33 cellular contexts compared by ENCODE assay signal in genomic region chr2:67378555-67378954, GRCh38.
"Had no signal": no experiment of that assay in that cellular context is flagged by ENCODE, and none has a peak within 500 bp of the region (broad histone marks: within the 10 kb centered on the region; RNA-seq: fewer than 3 reads in every experiment).

No MANE protein-coding gene starts in this region.

- H3K9me3 Mint-ChIP-seq: activated naive CD4-positive, alpha-beta T cell treated with anti-CD3 and anti-CD28 coated beads, Interleukin-2, amount 10 ng/mL, durations not matched to agents 7 days and 5 days; central memory CD8-positive, alpha-beta T cell; dendritic cell treated with granulocyte-macrophage colony-stimulating factor and Interleukin-4, amounts not matched to agents 40 ng/mL and 50 ng/mL, for 4 days; T-helper 2 cell treated with Interferon-gamma antibody and Interleukin-4, amounts not matched to agents 5 μg/mL and 100 μg/mL, for 36 hours had no signal

- DNase-seq: activated CD4-positive, alpha-beta memory T cell treated with anti-CD3 and anti-CD28 coated beads, Interleukin-2, amount 10 ng/mL, durations not matched to agents 7 days and 5 days; activated CD4-positive, alpha-beta T cell treated with anti-CD3 and anti-CD28 coated beads for 1 hour; activated CD4-positive, alpha-beta T cell treated with anti-CD3 and anti-CD28 coated beads for 4 hours; activated CD4-positive, alpha-beta T cell treated with anti-CD3 and anti-CD28 coated beads, Interleukin-2, amount 10 ng/mL, durations not matched to agents 7 days and 5 days; activated CD4-positive, alpha-beta T cell treated with anti-CD3 and anti-CD28 coated beads, Interleukin-2, amount 50 U/mL, for 4 hours; activated CD8-positive, alpha-beta memory T cell treated with anti-CD3 and anti-CD28 coated beads, Interleukin-2, amount 50 U/mL, for 48 hours; activated gamma-delta T cell; activated naive CD4-positive, alpha-beta T cell; activated naive CD4-positive, alpha-beta T cell treated with anti-CD3 and anti-CD28 coated beads, Interleukin-2, amount 10 ng/mL, durations not matched to agents 7 days and 5 days; activated T-cell treated with anti-CD3 and anti-CD28 coated beads for 4 hours; activated T-cell treated with anti-CD3 and anti-CD28 coated beads, Interleukin-2, amount 50 U/mL, for 24 hours; activated T-cell treated with anti-CD3 and anti-CD28 coated beads, Interleukin-2, amount 50 U/mL, for 72 hours; amniotic stem cell; anterior cingulate cortex; brain microvascular endothelial cell; dorsolateral prefrontal cortex; effector memory CD4-positive, alpha-beta T cell; endodermal cell; erythroblast; foreskin keratinocyte; heart right ventricle; T-helper 1 cell; T-helper 17 cell; T1000 had no signal

- H3K27me3 ChIP-seq: brain microvascular endothelial cell, dorsolateral prefrontal cortex, esophagus muscularis mucosa, foreskin keratinocyte, gastroesophageal sphincter, heart right ventricle had no signal

- FAIRE-seq: astrocyte, bronchial epithelial cell had no signal

- H3K36me3 Mint-ChIP-seq: activated naive CD4-positive, alpha-beta T cell treated with anti-CD3 and anti-CD28 coated beads, Interleukin-2, amount 10 ng/mL, durations not matched to agents 7 days and 5 days had no signal

- H3K4me1 Mint-ChIP-seq: activated CD4-positive, alpha-beta memory T cell treated with anti-CD3 and anti-CD28 coated beads, Interleukin-2, amount 10 ng/mL, durations not matched to agents 7 days and 5 days; activated CD4-positive, alpha-beta T cell treated with anti-CD3 and anti-CD28 coated beads, Interleukin-2, amount 10 ng/mL, durations not matched to agents 7 days and 5 days; activated naive CD4-positive, alpha-beta T cell treated with anti-CD3 and anti-CD28 coated beads, Interleukin-2, amount 10 ng/mL, durations not matched to agents 7 days and 5 days; endodermal cell; T-helper 17 cell had no signal

- H3K27ac Mint-ChIP-seq: activated CD4-positive, alpha-beta memory T cell treated with anti-CD3 and anti-CD28 coated beads, Interleukin-2, amount 10 ng/mL, durations not matched to agents 7 days and 5 days; activated CD4-positive, alpha-beta T cell treated with anti-CD3 and anti-CD28 coated beads, Interleukin-2, amount 10 ng/mL, durations not matched to agents 7 days and 5 days; activated naive CD4-positive, alpha-beta T cell treated with anti-CD3 and anti-CD28 coated beads, Interleukin-2, amount 10 ng/mL, durations not matched to agents 7 days and 5 days; activated naive CD4-positive, alpha-beta T cell treated with anti-CD3 and anti-CD28 coated beads, Interleukin-2, amount 50 U/mL, for 72 hours; activated T-cell treated with anti-CD3 and anti-CD28 coated beads, Interleukin-2, amount 50 U/mL, for 24 hours; activated T-cell treated with anti-CD3 and anti-CD28 coated beads, Interleukin-2, amount 50 U/mL, for 72 hours; dendritic cell treated with granulocyte-macrophage colony-stimulating factor and Interleukin-4, amounts not matched to agents 40 ng/mL and 50 ng/mL, for 4 days; endodermal cell; T-helper 17 cell; T-helper 2 cell treated with Interferon-gamma antibody and Interleukin-4, amounts not matched to agents 5 μg/mL and 100 μg/mL, for 36 hours had no signal

- H3K4me3 Mint-ChIP-seq: activated CD4-positive, alpha-beta memory T cell treated with anti-CD3 and anti-CD28 coated beads, Interleukin-2, amount 10 ng/mL, durations not matched to agents 7 days and 5 days; activated CD4-positive, alpha-beta T cell treated with anti-CD3 and anti-CD28 coated beads, Interleukin-2, amount 10 ng/mL, durations not matched to agents 7 days and 5 days; activated naive CD4-positive, alpha-beta T cell treated with anti-CD3 and anti-CD28 coated beads, Interleukin-2, amount 10 ng/mL, durations not matched to agents 7 days and 5 days; activated T-cell treated with anti-CD3 and anti-CD28 coated beads, Interleukin-2, amount 50 U/mL, for 24 hours; activated T-cell treated with anti-CD3 and anti-CD28 coated beads, Interleukin-2, amount 50 U/mL, for 72 hours; central memory CD8-positive, alpha-beta T cell; dendritic cell treated with granulocyte-macrophage colony-stimulating factor and Interleukin-4, amounts not matched to agents 40 ng/mL and 50 ng/mL, for 4 days; endodermal cell; T-helper 17 cell; T-helper 2 cell treated with Interferon-gamma antibody and Interleukin-4, amounts not matched to agents 5 μg/mL and 100 μg/mL, for 36 hours had no signal

- H3K27ac ChIP-seq: brain microvascular endothelial cell, coronary artery, dorsolateral prefrontal cortex, esophagus muscularis mucosa, foreskin keratinocyte, gastroesophageal sphincter, heart right ventricle had no signal

- H3K36me3 ChIP-seq: brain microvascular endothelial cell, esophagus muscularis mucosa, gastroesophageal sphincter, heart right ventricle had no signal

- H3K27me3 Mint-ChIP-seq: activated CD4-positive, alpha-beta memory T cell treated with anti-CD3 and anti-CD28 coated beads, Interleukin-2, amount 10 ng/mL, durations not matched to agents 7 days and 5 days; activated naive CD4-positive, alpha-beta T cell treated with anti-CD3 and anti-CD28 coated beads, Interleukin-2, amount 10 ng/mL, durations not matched to agents 7 days and 5 days; dendritic cell treated with granulocyte-macrophage colony-stimulating factor and Interleukin-4, amounts not matched to agents 40 ng/mL and 50 ng/mL, for 4 days; T-helper 17 cell had no signal

- ATAC-seq: activated naive CD4-positive, alpha-beta T cell treated with anti-CD3 and anti-CD28 coated beads, Interleukin-2, amount 50 U/mL, for 72 hours; activated T-cell treated with anti-CD3 and anti-CD28 coated beads, Interleukin-2, amount 50 U/mL, for 72 hours; foreskin keratinocyte; gastroesophageal sphincter; heart right ventricle; T-helper 17 cell had no signal

- H3K4me3 ChIP-seq: coronary artery, dorsolateral prefrontal cortex, esophagus muscularis mucosa, gastroesophageal sphincter, heart right ventricle had no signal

- H3K4me1 ChIP-seq: esophagus muscularis mucosa, foreskin keratinocyte, gastroesophageal sphincter, heart right ventricle had no signal
